8 cellular contexts compared by ENCODE assay signal in the genomic region with DNA sequence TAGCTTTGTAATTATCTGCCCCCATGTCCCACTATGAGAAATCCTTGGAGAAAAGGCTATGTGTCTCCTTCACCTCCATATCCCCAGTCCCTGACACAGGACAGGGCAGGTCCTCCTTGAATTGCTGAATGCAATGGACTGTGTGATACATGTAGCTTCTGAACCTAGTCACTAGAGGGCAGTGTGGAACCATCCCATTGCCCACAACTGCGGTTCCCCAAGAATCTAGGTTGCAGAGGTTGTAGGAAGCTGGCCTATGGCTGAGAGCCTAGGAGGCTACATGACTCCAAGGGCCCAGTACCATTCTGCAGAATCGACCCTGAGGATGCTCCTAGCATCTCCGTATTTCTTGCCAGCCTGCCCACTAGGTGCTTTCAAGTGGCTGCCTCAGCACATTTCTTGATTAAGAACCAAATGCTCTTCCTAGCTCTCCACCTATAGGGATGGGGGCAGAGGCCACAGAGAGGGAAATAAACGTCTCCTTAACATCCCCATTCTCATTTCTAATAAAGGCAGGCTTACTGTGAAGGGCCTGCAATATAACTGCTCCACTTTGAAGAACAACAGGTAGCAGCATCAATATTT.
DNase-seq lines count a peak whose midpoint lies in the region; ATAC-seq, FAIRE-seq and TF ChIP-seq lines count a peak whose summit lies in the region.

No MANE protein-coding gene starts in this region.

- POLR2A ChIA-PET in H1 (lab: Charles Lee; ENCODE audit: partially characterized antibody): no interaction called here

- DNase-seq in Caki2 (ENCODE audit: low read depth) (peak; percentile 53), NCI-H510A (lab: John Stamatoyannopoulos, UW) (peak; percentile 57), H1 (ENCODE audit: low read depth in 1 of 2, low spot score in 2 of 2) (peak; percentile 61 to 68), mesothelial cell of epicardium (ENCODE audit: low spot score in 2 of 2, unreplicated experiment in 2 of 2) (peak in 1 of 2 experiments; percentile 51), stomach (peak; percentile 41)
- peak; percentile 83 for DNase-seq in activated CD4-positive, alpha-beta T cell treated with anti-CD3 and anti-CD28 coated beads, Interleukin-2, amount 10 ng/mL, durations not matched to agents 24 days and 14 days

- no peak overlapping the region for H2BK5ac ChIP-seq in H1 (ENCODE audit: low read depth, low read length)

- intact Hi-C loops in activated CD4-positive, alpha-beta T cell treated with anti-CD3 and anti-CD28 coated beads, Interleukin-2, amount 10 ng/mL, durations not matched to agents 24 days and 14 days (cut with micrococcal nuclease): no loop called here
- intact Hi-C loops in stomach (cut with DNase I; ENCODE audit: low total_unique reads): no loop called here

- no peaks in the 10 kb centered on the region for H3K9me3 Mint-ChIP-seq in activated CD4-positive, alpha-beta T cell treated with anti-CD3 and anti-CD28 coated beads, Interleukin-2, amount 10 ng/mL, durations not matched to agents 24 days and 14 days
- H3K9me3 Mint-ChIP-seq in mesothelial cell of epicardium: no peaks in the 10 kb centered on the region

- H3K27ac Mint-ChIP-seq in activated CD4-positive, alpha-beta T cell treated with anti-CD3 and anti-CD28 coated beads, Interleukin-2, amount 10 ng/mL, durations not matched to agents 24 days and 14 days: no peak overlapping the region
- no peak overlapping the region for H3K27ac Mint-ChIP-seq in mesothelial cell of epicardium

- H3K4me1 Mint-ChIP-seq in activated CD4-positive, alpha-beta T cell treated with anti-CD3 and anti-CD28 coated beads, Interleukin-2, amount 10 ng/mL, durations not matched to agents 24 days and 14 days: peaks cover 4% of the 10 kb centered on the region
- no peaks in the 10 kb centered on the region for H3K4me1 Mint-ChIP-seq in mesothelial cell of epicardium

- H3K79me2 ChIP-seq in H1 (ENCODE audit: control insufficient read depth in 1 of 2, insufficient read depth in 2 of 2, low read length in 2 of 2): no peaks in the 10 kb centered on the region

- no peak overlapping the region for H3K9ac ChIP-seq in H1 (replicated peaks in 1 of 4; ENCODE audit: extremely low read depth in 1 of 4, low read depth in 3 of 4, low read length in 3 of 4)

- no peak overlapping the region for H3K4me3 Mint-ChIP-seq in activated CD4-positive, alpha-beta T cell treated with anti-CD3 and anti-CD28 coated beads, Interleukin-2, amount 10 ng/mL, durations not matched to agents 24 days and 14 days
- no peak overlapping the region for H3K4me3 Mint-ChIP-seq in mesothelial cell of epicardium

- no peak overlapping the region for H4K5ac ChIP-seq in H1 (ENCODE audit: insufficient read length, low read depth, low read length)

- no peak overlapping the region for H3K4me2 ChIP-seq in H1 (ENCODE audit: insufficient read depth in 1 of 2, low read depth in 2 of 2, low read length in 2 of 2)

- no peaks in the 10 kb centered on the region for H3K23me2 ChIP-seq in H1 (ENCODE audit: low read depth, low read length)

- in situ Hi-C loops in Caki2 (cut with HindIII; ENCODE audit: low pct_unique_long_range_greater_than_20kb, low sequenced_read_pairs): no loop called here

- CTCF ChIA-PET in H1 (lab: Charles Lee; ENCODE audit: partially characterized antibody): interaction anchor here (0.7 to 8.1 kb wide), 33 partner anchors 9 to 688 kb away, joined by 3 to 74 read pairs (median 4); no protein-coding TSS in a partner anchor

- H4K20me1 ChIP-seq in H1 (replicated peaks in 1 of 2; ENCODE audit: control insufficient read depth in 1 of 2, insufficient read depth in 2 of 2, low read length in 2 of 2): no peaks in the 10 kb centered on the region

- TF ChIP-seq CTCF in H1 (IDR thresholded peaks at IDR 0.05; ENCODE audit: control extremely low read depth in 1 of 3, insufficient read depth in 1 of 3, low read depth in 1 of 3, low read length in 3 of 3) (peak; percentile 68 to 96 (median 88)), mesothelial cell of epicardium (IDR thresholded peaks at IDR 0.05; ENCODE audit: unreplicated experiment) (peak; percentile 59), stomach (IDR thresholded peaks at IDR 0.05) (peak in 5 of 7 experiments; percentile 48 to 56 (median 53))

- no peak overlapping the region for H3K23ac ChIP-seq in H1 (ENCODE audit: insufficient read length)

- ATAC-seq in GM19438 (IDR thresholded peaks at IDR 0.05; ENCODE audit: low read depth, unreplicated experiment) (peak; percentile 99), HG03439 (IDR thresholded peaks at IDR 0.05; ENCODE audit: unreplicated experiment) (peak; percentile 92)

- TF ChIP-seq EP300 in H1 (IDR thresholded peaks at IDR 0.05; ENCODE audit: borderline replicate concordance in 1 of 2, low read depth in 2 of 2, low read length in 2 of 2): no peak
- TF ChIP-seq EP300 in stomach (IDR thresholded peaks at IDR 0.05): no peak

- no peak overlapping the region for H2BK120ac ChIP-seq in H1 (replicated peaks; ENCODE audit: low read depth, low read length)

- H2AFZ ChIP-seq in H1 (ENCODE audit: low read length): no peak overlapping the region

- H3K27me3 ChIP-seq in H1 (replicated peaks in 1 of 4; ENCODE audit: control insufficient read depth in 3 of 4, extremely low read depth in 1 of 4, insufficient read depth in 3 of 4, low read length in 3 of 4) (no peaks in the 10 kb centered on the region), stomach (peaks cover 0 to 26% (median 4%) of the 10 kb centered on the region in 3 donors)

- TF ChIP-seq RAD21 in H1 (IDR thresholded peaks at IDR 0.05 in 1 of 2, conservative IDR thresholded peaks at IDR 0.05 in 1 of 2; ENCODE audit: low read depth in 2 of 2, low read length in 2 of 2): peak; percentile 98 to 99

- WGBS in H1 (ENCODE audit: extremely low coverage in 1 of 2, insufficient coverage in 1 of 2, insufficient read length in 1 of 2, insufficient replicate concordance in 2 of 2, low coverage in 1 of 2, low lambda C conversion rate in 2 of 2, missing lambda C conversion rate in 1 of 2), 2 experiments: 35% methylated on average over 4 of the region's 4 CpGs; no CpG with 5 or more reads in 1 of the 2 experiments
- WGBS in stomach, 5 donors: 4 to 15% (median 7%) methylated on average over 4 of the region's 4 CpGs

- TF ChIP-seq POLR2A in H1 (IDR thresholded peaks at IDR 0.05; ENCODE audit: control extremely low read depth in 1 of 2, low read depth in 2 of 2, low read length in 2 of 2): no peak
- TF ChIP-seq POLR2A in stomach (IDR thresholded peaks at IDR 0.05): no peak

- no peak overlapping the region for H2BK20ac ChIP-seq in H1 (ENCODE audit: low read length)

- peaks cover 16% of the 10 kb centered on the region for H3K27me3 Mint-ChIP-seq in activated CD4-positive, alpha-beta T cell treated with anti-CD3 and anti-CD28 coated beads, Interleukin-2, amount 10 ng/mL, durations not matched to agents 24 days and 14 days
- peaks cover 63% of the 10 kb centered on the region for H3K27me3 Mint-ChIP-seq in mesothelial cell of epicardium (ENCODE audit: low read depth)

- H3K56ac ChIP-seq in H1 (replicated peaks; ENCODE audit: insufficient read length, low read depth, low read length): no peak overlapping the region

- no peak overlapping the region for H3K4ac ChIP-seq in H1 (replicated peaks; ENCODE audit: insufficient read length, low read depth, low read length)

- no peak overlapping the region for H2BK15ac ChIP-seq in H1 (ENCODE audit: low read length)

- H2BK12ac ChIP-seq in H1 (ENCODE audit: low read depth, low read length): no peak overlapping the region

- H3K36me3 ChIP-seq in H1 (ENCODE audit: control insufficient read depth in 2 of 4, insufficient read depth in 4 of 4, low read length in 3 of 4) (no peaks in the 10 kb centered on the region), stomach (no peaks in the 10 kb centered on the region)

- no peaks in the 10 kb centered on the region for H3K79me1 ChIP-seq in H1 (ENCODE audit: low read depth, low read length)

- H3K27ac ChIP-seq in H1 (ENCODE audit: low read depth, low read length) (no peak overlapping the region), stomach (no peak overlapping the region)

- H3K36me3 Mint-ChIP-seq in activated CD4-positive, alpha-beta T cell treated with anti-CD3 and anti-CD28 coated beads, Interleukin-2, amount 10 ng/mL, durations not matched to agents 24 days and 14 days (ENCODE audit: low read depth): no peaks in the 10 kb centered on the region
- no peaks in the 10 kb centered on the region for H3K36me3 Mint-ChIP-seq in mesothelial cell of epicardium

- no peak overlapping the region for H3K18ac ChIP-seq in H1 (ENCODE audit: extremely low read depth, low read length)

- H3K4me1 ChIP-seq in H1 (replicated peaks in 1 of 4; ENCODE audit: control insufficient read depth in 3 of 4, insufficient read depth in 4 of 4, low read length in 3 of 4) (no peaks in the 10 kb centered on the region), stomach (no peaks in the 10 kb centered on the region)

- H2AK5ac ChIP-seq in H1 (ENCODE audit: low read depth, low read length): no peak overlapping the region

- peak; percentile 98 for FAIRE-seq in H1 (lab: Jason Lieb, UNC)

- H4K8ac ChIP-seq in H1 (ENCODE audit: extremely low read depth, insufficient read depth, low read length): no peak overlapping the region

- no peak overlapping the region for H3K14ac ChIP-seq in H1 (ENCODE audit: insufficient read length)

- H4K91ac ChIP-seq in H1 (replicated peaks; ENCODE audit: insufficient read length, low read length): no peak overlapping the region

- H3K4me3 ChIP-seq in H1 (ENCODE audit: extremely low read depth in 1 of 4, insufficient read depth in 2 of 4, low read depth in 3 of 4, low read length in 4 of 4) (no peak overlapping the region), stomach (no peak overlapping the region)

- H3K9me3 ChIP-seq in H1 (ENCODE audit: insufficient read depth in 2 of 2, low read depth in 1 of 2, low read length in 1 of 2): 0 out of 4 replicates have a peak, but pooled peaks cover 0 to 3% of the 10 kb centered on the region in 2 experiments
- no peaks in the 10 kb centered on the region for H3K9me3 ChIP-seq in stomach
